In genomic region chr17:18963126-18964017, GRCh38 we compare ENCODE assay signal across 16 cellular contexts. TPM values are rescaled to one million over a fixed set of nuclear protein-coding genes. Genes with fewer than 3 reads are reported as not detected.
DNase-seq lines count a peak whose midpoint lies in the region; ATAC-seq, FAIRE-seq and TF ChIP-seq lines count a peak whose summit lies in the region.
"Had no signal": no experiment of that assay in that cellular context is flagged by ENCODE, and none has a peak within 500 bp of the region (broad histone marks: within the 10 kb centered on the region; RNA-seq: fewer than 3 reads in every experiment).

No MANE protein-coding gene starts in this region.

- no peaks in the 10 kb centered on the region for H3K79me2 ChIP-seq in osteoblast (ENCODE audit: insufficient read depth, low read length)

- in situ Hi-C loops in G401 (cut with HindIII; ENCODE audit: low sequenced_read_pairs), result no loop called here

- peak overlapping the region; percentile 10 for H3K4me2 ChIP-seq in osteoblast (ENCODE audit: insufficient read depth, low read length)

- H3K27ac ChIP-seq in HEK293 (ENCODE audit: extremely low read depth, low read depth, low read length) (no peak overlapping the region), osteoblast (ENCODE audit: low read depth, low read length) (peak overlapping the region; percentile 87)
- H3K27ac ChIP-seq: pancreas had no signal

- H3K4me3 ChIP-seq in HEK293 (ENCODE audit: low read depth, low read length), result no peak overlapping the region
- H3K4me3 ChIP-seq in bronchial epithelial cell (ENCODE audit: low read depth, low read length), result no peak overlapping the region
- H3K4me3 ChIP-seq in osteoblast (ENCODE audit: insufficient read depth, low read length), result no peak overlapping the region
- H3K4me3 ChIP-seq: pancreas had no signal

- peak; percentile 40 for FAIRE-seq in bronchial epithelial cell (lab: Jason Lieb, UNC)
- FAIRE-seq: endothelial cell of umbilical vein, pancreas had no signal

- no peaks in the 10 kb centered on the region for H3K36me3 ChIP-seq in HEK293 (ENCODE audit: control insufficient read depth in 2 of 2, insufficient read depth in 1 of 2, low read length in 2 of 2)
- no peaks in the 10 kb centered on the region for H3K36me3 ChIP-seq in bronchial epithelial cell (ENCODE audit: control insufficient read depth, insufficient read depth, low read length)
- no peaks in the 10 kb centered on the region for H3K36me3 ChIP-seq in osteoblast (ENCODE audit: insufficient read depth, low read length)
- H3K36me3 ChIP-seq: pancreas had no signal

- POLR2A ChIA-PET in HEK293 (lab: Yijun Ruan, JAX), result interaction anchor here (0.9 kb wide), 1 partner anchor 9 kb away, joined by 3 read pairs; no protein-coding TSS in a partner anchor
- POLR2A ChIA-PET in GM10248 (lab: Yijun Ruan, JAX), result no interaction called here

- H3K27me3 ChIP-seq in bronchial epithelial cell (ENCODE audit: control insufficient read depth, insufficient read depth, low read length) (no peaks in the 10 kb centered on the region), osteoblast (ENCODE audit: insufficient read depth, low read length) (no peaks in the 10 kb centered on the region)
- H3K27me3 ChIP-seq: pancreas had no signal

- H4K20me1 ChIP-seq in osteoblast (ENCODE audit: insufficient read depth, low read length), result no peaks in the 10 kb centered on the region

- H3K9me3 ChIP-seq in HEK293 (ENCODE audit: control insufficient read depth, insufficient read depth, low read depth, low read length), result no peaks in the 10 kb centered on the region
- no peaks in the 10 kb centered on the region for H3K9me3 ChIP-seq in osteoblast (ENCODE audit: low read depth, low read length)
- H3K9me3 ChIP-seq: pancreas had no signal

- peak overlapping the region; percentile 72 for H2AFZ ChIP-seq in osteoblast (ENCODE audit: low read length)

- no peak for TF ChIP-seq CTCF in HEK293 (tag by site-specific recombination; IDR thresholded peaks at IDR 0.05)
- no peak for TF ChIP-seq CTCF in bronchial epithelial cell (IDR thresholded peaks at IDR 0.05; ENCODE audit: insufficient read depth, low read length, severe bottlenecking)
- no peak for TF ChIP-seq CTCF in osteoblast (IDR thresholded peaks at IDR 0.05; ENCODE audit: extremely low read depth, low read depth, low read length)
- no peak for TF ChIP-seq CTCF in GM10248 (IDR thresholded peaks at IDR 0.05; ENCODE audit: control extremely low read depth, extremely low read depth, low read depth, missing control alignments)

- ATAC-seq in HG03571 (IDR thresholded peaks at IDR 0.05; ENCODE audit: unreplicated experiment), result no peak
- ATAC-seq: activated CD4-positive, CD25-positive, alpha-beta regulatory T cell treated with anti-CD3 and anti-CD28 coated beads, Interleukin-2, amount 50 U/mL, for 24 hours; CD8-positive, alpha-beta T cell; pancreas had no signal

- CTCF ChIA-PET in HEK293 (lab: Yijun Ruan, JAX), result interaction anchor here (0.9 to 1.0 kb wide), 2 partner anchors 9 to 18 kb away, joined by 3 read pairs; no protein-coding TSS in a partner anchor
- CTCF ChIA-PET in GM10248 (lab: Yijun Ruan, JAX), result interaction anchor here (1.4 to 3.3 kb wide), 3 partner anchors 11 to 31 kb away, joined by 3 to 78 read pairs (median 25); no protein-coding TSS in a partner anchor

- peaks cover 11% of the 10 kb centered on the region for H3K4me1 ChIP-seq in HEK293 (ENCODE audit: control insufficient read depth, insufficient read depth, low read length)
- peaks cover 28% of the 10 kb centered on the region for H3K4me1 ChIP-seq in osteoblast (ENCODE audit: insufficient read depth, low read length)
- H3K4me1 ChIP-seq: pancreas had no signal

- peak; percentile 53 for DNase-seq in ELR (ENCODE audit: low read depth)
- no peak for DNase-seq in bronchial epithelial cell (ENCODE audit: low read depth)
- DNase-seq in osteoblast (ENCODE audit: insufficient read length, low spot score, missing footprints), result peak; percentile 97
- DNase-seq in G401 (ENCODE audit: low spot score), result no peak
- no peak for DNase-seq in GM10248 (ENCODE audit: extremely low spot score)
- DNase-seq: activated T-cell treated with anti-CD3 and anti-CD28 coated beads, Interleukin-2, amount 50 U/mL, for 24 hours; CD8-positive, alpha-beta T cell; kidney glomerular epithelial cell; NCI-H2107; NCI-H526 treated with DMSO at 0.1 percent for 48 hours; RPMI8226 had no signal

TF ChIP-seq in HEK293, 187 proteins besides CTCF, POLR2A, EP300 and RAD21:
- peak; percentile 94 for TF ChIP-seq ZNF623 (tag by site-specific recombination; IDR thresholded peaks at IDR 0.05)
- no peak for TF ChIP-seq ZNF133 (tag by site-specific recombination; IDR thresholded peaks at IDR 0.05)

RNA-seq across cellular contexts. Expression of gene SLC5A10, which starts 11.4 kb away (rescaled TPM):
- 0.13 TPM in 1 of 2 replicates, not detected in the other for total RNA-seq in bronchial epithelial cell
- total RNA-seq in osteoblast, result not detected in 2 replicates
- not detected in 2 replicates for total RNA-seq in G401 (2014; rRNA removed; shearing (Covaris generic))
- total RNA-seq: CD8-positive, alpha-beta T cell; endothelial cell of umbilical vein; pancreas had no signal

RNA-seq across cellular contexts. Expression of gene FAM83G, which starts 41.2 kb away (rescaled TPM):
- total RNA-seq in bronchial epithelial cell, result 28.4 and 35.5 TPM in 2 replicates
- total RNA-seq in osteoblast, result 9.1 and 11.6 TPM in 2 replicates
- 10.2 and 16.7 TPM in 2 replicates for total RNA-seq in G401 (2014; rRNA removed; shearing (Covaris generic))

Comparison
In these comparisons a context has a peak if more than half of its experiments do, and no peak if none do; other contexts are left out.
1. DNase-seq: peak in ELR (single experiment) and osteoblast (single experiment); none in bronchial epithelial cell (single experiment), G401 (single experiment) and GM10248 (single experiment).